18 cellular contexts compared by ENCODE assay signal in genomic region chr2:13536941-13537340, GRCh38.
"Had no signal": no experiment of that assay in that cellular context is flagged by ENCODE, and none has a peak within 500 bp of the region (broad histone marks: within the 10 kb centered on the region; RNA-seq: fewer than 3 reads in every experiment).

No MANE protein-coding gene starts in this region.

- H3K4me1 ChIP-seq: left ventricle myocardium inferior, parathyroid adenoma, spleen, tibial nerve, uterus had no signal

- ATAC-seq: naive thymus-derived CD4-positive, alpha-beta T cell; right cardiac atrium; stimulated activated effector memory CD8-positive, alpha-beta T cell treated with anti-CD3 and anti-CD28 coated beads, Interleukin-12 subunit alpha, Interleukin-12 subunit beta, amount 100 ng/mL, for 72 hours had no signal

- H3K9me3 ChIP-seq: left ventricle myocardium inferior, sigmoid colon, tibial nerve, uterus had no signal

- H3K36me3 ChIP-seq: left ventricle myocardium inferior, sigmoid colon, spleen, tibial nerve, uterus had no signal

- DNase-seq: islet precursor cell; left ventricle myocardium inferior; mesendoderm; naive thymus-derived CD4-positive, alpha-beta T cell; nucleus accumbens; right cardiac atrium; sigmoid colon; small intestine; spleen; stimulated activated CD4-positive, alpha-beta T cell treated with anti-CD3 and anti-CD28 coated beads, Interleukin-4, amount 100 ng/mL, for 24 hours; stimulated activated naive CD4-positive, alpha-beta T cell; substantia nigra; uterus had no signal

- H3K9ac ChIP-seq: parathyroid adenoma had no signal

- H3K79me2 ChIP-seq: hepatocyte, parathyroid adenoma had no signal

- FAIRE-seq: small intestine had no signal

- H3K4me3 ChIP-seq: hepatocyte, left ventricle myocardium inferior, lung, sigmoid colon, spleen, tibial nerve, uterus had no signal

- H3K27ac ChIP-seq: left ventricle myocardium inferior, parathyroid adenoma, sigmoid colon, spleen, tibial nerve, uterus had no signal

- H3K27me3 ChIP-seq: hepatocyte, sigmoid colon, spleen, tibial nerve, uterus had no signal

- H3K4me2 ChIP-seq: hepatocyte had no signal

- H2AFZ ChIP-seq: hepatocyte, parathyroid adenoma had no signal
